8 cellular contexts compared by ENCODE assay signal in genomic region chr15:90351479-90352108, GRCh38. TPM values are rescaled to one million over a fixed set of nuclear protein-coding genes. Genes with fewer than 3 reads are reported as not detected.
DNase-seq lines count a peak whose midpoint lies in the region; ATAC-seq and TF ChIP-seq lines count a peak whose summit lies in the region.

No MANE protein-coding gene starts in this region.

- H3K36me3 ChIP-seq in OCI-LY3 (replicated peaks; ENCODE audit: low read depth, low read length) (no peaks in the 10 kb centered on the region), neural progenitor cell (no peaks in the 10 kb centered on the region)

- peak overlapping the region; percentile 83 for H3K4me3 Mint-ChIP-seq in activated CD4-positive, alpha-beta T cell treated with anti-CD3 and anti-CD28 coated beads for 36 hours
- H3K4me3 Mint-ChIP-seq in endothelial cell (ENCODE audit: unreplicated experiment) (peak overlapping the region; percentile 90), neural progenitor cell (peak overlapping the region; percentile 91)

- H3K27me3 ChIP-seq in OCI-LY3 (ENCODE audit: low read depth, low read length) (no peaks in the 10 kb centered on the region), neural progenitor cell (peaks cover 12% of the 10 kb centered on the region)

- H3K79me2 ChIP-seq in OCI-LY3 (ENCODE audit: low read length) (no peaks in the 10 kb centered on the region), neural progenitor cell (ENCODE audit: low read depth) (no peaks in the 10 kb centered on the region)

- H3K4me3 ChIP-seq in OCI-LY3 (ENCODE audit: low read length): peak overlapping the region; percentile 77
- H3K4me3 ChIP-seq in neural progenitor cell: peak overlapping the region; percentile 85

- H2AFZ ChIP-seq in OCI-LY3 (ENCODE audit: low read depth, low read length): peak overlapping the region; percentile 96
- peak overlapping the region; percentile 97 for H2AFZ ChIP-seq in neural progenitor cell (replicated peaks)

- no peak for DNase-seq in activated CD4-positive, alpha-beta T cell treated with anti-CD3 and anti-CD28 coated beads for 36 hours
- no peak for DNase-seq in activated CD4-positive, alpha-beta T cell treated with anti-CD3 and anti-CD28 coated beads for 1 hour
- no peak for DNase-seq in endothelial cell (ENCODE audit: low spot score)
- DNase-seq in neural progenitor cell (ENCODE audit: low spot score): no peak
- DNase-seq in left colon: no peak
- no peak for DNase-seq in NCI-H2029 treated with DMSO at 0.1 percent for 48 hours (lab: John Stamatoyannopoulos, UW)
- DNase-seq in NCI-H1436 (lab: John Stamatoyannopoulos, UW): no peak

- CTCF ChIA-PET in activated CD4-positive, alpha-beta T cell treated with anti-CD3 and anti-CD28 coated beads for 36 hours (lab: Charles Lee): interaction anchor here (1.1 to 1.4 kb wide), 3 partner anchors 10 to 36 kb away, joined by 3 to 6 read pairs (median 5); partner anchors contain the start of gene IQGAP1

- H3K27ac ChIP-seq in OCI-LY3 (ENCODE audit: low read length): no peak overlapping the region
- no peak overlapping the region for H3K27ac ChIP-seq in neural progenitor cell

- POLR2A ChIA-PET in activated CD4-positive, alpha-beta T cell treated with anti-CD3 and anti-CD28 coated beads for 36 hours (lab: Charles Lee): no interaction called here

- H4K20me1 ChIP-seq in OCI-LY3 (ENCODE audit: insufficient read depth, low read length) (no peaks in the 10 kb centered on the region), neural progenitor cell (ENCODE audit: low read depth) (no peaks in the 10 kb centered on the region)

- peak overlapping the region; percentile 47 for H3K27ac Mint-ChIP-seq in activated CD4-positive, alpha-beta T cell treated with anti-CD3 and anti-CD28 coated beads for 36 hours
- no peak overlapping the region for H3K27ac Mint-ChIP-seq in endothelial cell (ENCODE audit: unreplicated experiment)
- H3K27ac Mint-ChIP-seq in neural progenitor cell: no peak overlapping the region

- H3K4me2 ChIP-seq in OCI-LY3 (ENCODE audit: low read length): peak overlapping the region; percentile 93
- H3K4me2 ChIP-seq in neural progenitor cell: peak overlapping the region; percentile 76

- H3K27me3 Mint-ChIP-seq in activated CD4-positive, alpha-beta T cell treated with anti-CD3 and anti-CD28 coated beads for 36 hours: no peaks in the 10 kb centered on the region
- no peaks in the 10 kb centered on the region for H3K27me3 Mint-ChIP-seq in endothelial cell (ENCODE audit: unreplicated experiment)
- H3K27me3 Mint-ChIP-seq in neural progenitor cell (ENCODE audit: insufficient read depth, low read depth): peaks cover 13% of the 10 kb centered on the region

- H3K4me1 ChIP-seq in OCI-LY3 (ENCODE audit: low read length) (peaks cover 4% of the 10 kb centered on the region), neural progenitor cell (no peaks in the 10 kb centered on the region)

- no peaks in the 10 kb centered on the region for H3K9me3 Mint-ChIP-seq in activated CD4-positive, alpha-beta T cell treated with anti-CD3 and anti-CD28 coated beads for 36 hours (ENCODE audit: low read depth)
- H3K9me3 Mint-ChIP-seq in endothelial cell (ENCODE audit: unreplicated experiment) (no peaks in the 10 kb centered on the region), neural progenitor cell (peaks cover 3% of the 10 kb centered on the region)

- ATAC-seq in activated CD4-positive, alpha-beta T cell treated with anti-CD3 and anti-CD28 coated beads for 36 hours: peak; percentile 11
- ATAC-seq in left colon: no peak

- no peaks in the 10 kb centered on the region for H3K36me3 Mint-ChIP-seq in activated CD4-positive, alpha-beta T cell treated with anti-CD3 and anti-CD28 coated beads for 36 hours (ENCODE audit: low read depth)
- H3K36me3 Mint-ChIP-seq in endothelial cell (ENCODE audit: low read depth, unreplicated experiment): no peaks in the 10 kb centered on the region
- no peaks in the 10 kb centered on the region for H3K36me3 Mint-ChIP-seq in neural progenitor cell

- H3K9me3 ChIP-seq in OCI-LY3 (ENCODE audit: insufficient read depth, low read length) (no peaks in the 10 kb centered on the region), neural progenitor cell (ENCODE audit: low read depth) (no peaks in the 10 kb centered on the region)

- H3K9ac ChIP-seq in OCI-LY3 (ENCODE audit: low read length): no peak overlapping the region
- H3K9ac ChIP-seq in neural progenitor cell: no peak overlapping the region

- intact Hi-C loops in activated CD4-positive, alpha-beta T cell treated with anti-CD3 and anti-CD28 coated beads for 36 hours (cut with DNase I, micrococcal nuclease): loop anchor here (1.0 to 5.0 kb wide), 4 partner anchors 36 to 86 kb away; partner anchors contain the start of genes IQGAP1 (in 2 of the 2) and NGRN (in 1 of the 2)
- intact Hi-C loops in left colon (cut with DNase I, micrococcal nuclease): no loop called here

- H3K4me1 Mint-ChIP-seq in activated CD4-positive, alpha-beta T cell treated with anti-CD3 and anti-CD28 coated beads for 36 hours: peaks cover 7% of the 10 kb centered on the region
- H3K4me1 Mint-ChIP-seq in endothelial cell (ENCODE audit: unreplicated experiment) (no peaks in the 10 kb centered on the region), neural progenitor cell (no peaks in the 10 kb centered on the region)

- peaks cover 3% of the 10 kb centered on the region for H3F3A ChIP-seq in neural progenitor cell (ENCODE audit: low read depth)

- TF ChIP-seq CTCF in OCI-LY3 (IDR thresholded peaks at IDR 0.05; ENCODE audit: low read depth, low read length): no peak
- no peak for TF ChIP-seq CTCF in endothelial cell (IDR thresholded peaks at IDR 0.05; ENCODE audit: unreplicated experiment)
- TF ChIP-seq CTCF in neural progenitor cell (IDR thresholded peaks at IDR 0.05): no peak

RNA-seq across cellular contexts. Expression of gene ZNF774, which starts 0.5 kb away (rescaled TPM):
- total RNA-seq in activated CD4-positive, alpha-beta T cell treated with anti-CD3 and anti-CD28 coated beads for 36 hours: 1 to 10 TPM; 1.5 to 2.0 TPM
- 4.1 TPM for total RNA-seq in endothelial cell (ENCODE audit: unreplicated experiment)
- total RNA-seq in neural progenitor cell (ENCODE audit: low replicate concordance): 1.9 and 8.3 TPM in 2 replicates
- 10 to 100 TPM; 14.7 to 21.2 TPM for total RNA-seq in left colon

RNA-seq across cellular contexts. Expression of gene IQGAP1, which starts 36.4 kb away (rescaled TPM):
- total RNA-seq in activated CD4-positive, alpha-beta T cell treated with anti-CD3 and anti-CD28 coated beads for 36 hours: 100 to 1,000 TPM; 181 to 334 TPM
- total RNA-seq in endothelial cell (ENCODE audit: unreplicated experiment) (86.4 TPM), neural progenitor cell (ENCODE audit: low replicate concordance) (35.9 and 44.8 TPM in 2 replicates), left colon (100 to 1,000 TPM; 197 to 223 TPM)

Comparison
In these comparisons a context has a peak if more than half of its experiments do, and no peak if none do; other contexts are left out.
1. intact Hi-C loops: an anchor here in activated CD4-positive, alpha-beta T cell treated with anti-CD3 and anti-CD28 coated beads for 36 hours (1.0 to 5.0 kb wide); none called in left colon.